In genomic region chr3:111595239-111595638, GRCh38 we compare ENCODE assay signal across 11 cellular contexts. TPM values are rescaled to one million over a fixed set of nuclear protein-coding genes. Genes with fewer than 3 reads are reported as not detected.
DNase-seq lines count a peak whose midpoint lies in the region; ATAC-seq and TF ChIP-seq lines count a peak whose summit lies in the region.
"Had no signal": no experiment of that assay in that cellular context is flagged by ENCODE, and none has a peak within 500 bp of the region (broad histone marks: within the 10 kb centered on the region; RNA-seq: fewer than 3 reads in every experiment).

ZBED2 (minus strand) TSS chr3:111595346; CDS start chr3:111594201, 1,145 bp downstream.

- no peak within 1 kb of the TSS for H3K27ac ChIP-seq in Peyer's patch
- no peak within 1 kb of the TSS for H3K27ac ChIP-seq in psoas muscle
- H3K27ac ChIP-seq: tibial artery had no signal

- H3K36me3 Mint-ChIP-seq in T-helper 1 cell treated with Interleukin-12 subunit alpha and Interleukin-12 subunit beta and Interleukin-4 antibody, amounts not matched to agents 30 μg/mL and 1 μg/mL, for 36 hours (ENCODE audit: low read depth) = peaks cover 58% of the 10 kb centered on the region
- H3K36me3 Mint-ChIP-seq in naive thymus-derived CD8-positive, alpha-beta T cell = peaks cover 6 to 78% (median 21%) of the 10 kb centered on the region in 3 donors

- POLR2A ChIA-PET in naive thymus-derived CD8-positive, alpha-beta T cell (lab: Charles Lee) = no interaction called here

- ATAC-seq in GM18519 (IDR thresholded peaks at IDR 0.05; ENCODE audit: low FRiP score, unreplicated experiment) (peak; percentile 51), GM21825 (IDR thresholded peaks at IDR 0.05; ENCODE audit: unreplicated experiment) (peak; percentile 41), psoas muscle (no peak)
- ATAC-seq in naive thymus-derived CD8-positive, alpha-beta T cell = no peak

- H3K4me3 Mint-ChIP-seq in T-helper 1 cell treated with Interleukin-12 subunit alpha and Interleukin-12 subunit beta and Interleukin-4 antibody, amounts not matched to agents 30 μg/mL and 1 μg/mL, for 36 hours = peak within 1 kb of the TSS; percentile 87
- H3K4me3 Mint-ChIP-seq in naive thymus-derived CD8-positive, alpha-beta T cell = peak within 1 kb of the TSS in 1 of 10 donors; percentile 18

- 78 to 94% (median 84%) methylated on average over 2 of the region's 2 CpGs for WGBS in psoas muscle, 3 donors

- H3K4me1 ChIP-seq in Peyer's patch (no peaks in the 10 kb centered on the region), psoas muscle (no peaks in the 10 kb centered on the region)
- H3K4me1 ChIP-seq: tibial artery had no signal

- intact Hi-C loops in psoas muscle (cut with DNase I) = no loop called here

- H3K4me3 ChIP-seq in Peyer's patch (no peak within 1 kb of the TSS), psoas muscle (no peak within 1 kb of the TSS)
- H3K4me3 ChIP-seq: tibial artery had no signal

- no peaks in the 10 kb centered on the region for H3K9me3 Mint-ChIP-seq in T-helper 1 cell treated with Interleukin-12 subunit alpha and Interleukin-12 subunit beta and Interleukin-4 antibody, amounts not matched to agents 30 μg/mL and 1 μg/mL, for 36 hours
- no peaks in the 10 kb centered on the region for H3K9me3 Mint-ChIP-seq in naive thymus-derived CD8-positive, alpha-beta T cell

- peaks cover 59% of the 10 kb centered on the region for H3K4me1 Mint-ChIP-seq in T-helper 1 cell treated with Interleukin-12 subunit alpha and Interleukin-12 subunit beta and Interleukin-4 antibody, amounts not matched to agents 30 μg/mL and 1 μg/mL, for 36 hours (ENCODE audit: low read depth)
- H3K4me1 Mint-ChIP-seq in naive thymus-derived CD8-positive, alpha-beta T cell = peaks cover 17 to 43% (median 29%) of the 10 kb centered on the region in 4 donors

- no peak for DNase-seq in naive thymus-derived CD8-positive, alpha-beta T cell
- DNase-seq in GM20000 (ENCODE audit: low spot score) (no peak), Peyer's patch (no peak), psoas muscle (no peak), NCI-H748 (lab: John Stamatoyannopoulos, UW; ENCODE audit: unreplicated experiment) (no peak)
- DNase-seq: MM.1S, posterior cingulate gyrus, tibial artery had no signal

- TF ChIP-seq POLR2A in Peyer's patch (IDR thresholded peaks at IDR 0.05) = no peak

- H3K27me3 Mint-ChIP-seq in T-helper 1 cell treated with Interleukin-12 subunit alpha and Interleukin-12 subunit beta and Interleukin-4 antibody, amounts not matched to agents 30 μg/mL and 1 μg/mL, for 36 hours (ENCODE audit: low read depth) = no peaks in the 10 kb centered on the region
- no peaks in the 10 kb centered on the region for H3K27me3 Mint-ChIP-seq in naive thymus-derived CD8-positive, alpha-beta T cell

- H3K36me3 ChIP-seq in Peyer's patch (no peaks in the 10 kb centered on the region), psoas muscle (ENCODE audit: insufficient read depth in 1 of 2, low read depth in 1 of 2) (no peaks in the 10 kb centered on the region)
- H3K36me3 ChIP-seq: tibial artery had no signal

- peak within 1 kb of the TSS; percentile 90 for H3K27ac Mint-ChIP-seq in T-helper 1 cell treated with Interleukin-12 subunit alpha and Interleukin-12 subunit beta and Interleukin-4 antibody, amounts not matched to agents 30 μg/mL and 1 μg/mL, for 36 hours
- peak within 1 kb of the TSS in 8 of 10 donors; percentile 65 to 84 (median 75) for H3K27ac Mint-ChIP-seq in naive thymus-derived CD8-positive, alpha-beta T cell

- H3K9me3 ChIP-seq in Peyer's patch = no peaks in the 10 kb centered on the region
- no peaks in the 10 kb centered on the region for H3K9me3 ChIP-seq in psoas muscle
- H3K9me3 ChIP-seq: tibial artery had no signal

- H3K27me3 ChIP-seq in Peyer's patch = no peaks in the 10 kb centered on the region
- no peaks in the 10 kb centered on the region for H3K27me3 ChIP-seq in psoas muscle (ENCODE audit: insufficient read depth in 3 of 3, low read length in 2 of 3)
- H3K27me3 ChIP-seq: tibial artery had no signal

- TF ChIP-seq CTCF in GM20000 (IDR thresholded peaks at IDR 0.05; ENCODE audit: extremely low read depth, missing control alignments) (no peak), Peyer's patch (IDR thresholded peaks at IDR 0.05) (no peak), psoas muscle (IDR thresholded peaks at IDR 0.05) (no peak)

RNA-seq across cellular contexts. Expression of gene ZBED2, which starts in this region (rescaled TPM):
- under 1 TPM in 1 of 2 experiments, not detected in 1; 0.16 TPM for total RNA-seq in naive thymus-derived CD8-positive, alpha-beta T cell
- polyA plus RNA-seq in naive thymus-derived CD8-positive, alpha-beta T cell = 1 to 10 TPM in 2 of 3 donors, under 1 TPM in 1; 0.30 to 1.9 (median 1.1) TPM
- total RNA-seq in Peyer's patch = not detected
- total RNA-seq in psoas muscle = not detected
- not detected for polyA plus RNA-seq in psoas muscle

Comparison
In these comparisons a context has a peak if more than half of its experiments do, and no peak if none do; other contexts are left out.
1. ATAC-seq: peak in GM18519 (single experiment) and GM21825 (single experiment); none in naive thymus-derived CD8-positive, alpha-beta T cell (0 of 2) and psoas muscle (0 of 4).